8 cellular contexts compared by ENCODE assay signal in genomic region chr1:25608488-25609178, GRCh38. TPM values are rescaled to one million over a fixed set of nuclear protein-coding genes. Genes with fewer than 3 reads are reported as not detected.
DNase-seq lines count a peak whose midpoint lies in the region; ATAC-seq, FAIRE-seq and TF ChIP-seq lines count a peak whose summit lies in the region.

No MANE protein-coding gene starts in this region.

- H3K9me3 ChIP-seq in HepG2 (ENCODE audit: low read length), result no peaks in the 10 kb centered on the region

- H3K79me2 ChIP-seq in HepG2 (ENCODE audit: insufficient read depth, low read length), result no peaks in the 10 kb centered on the region

- DNase-seq in ELR (ENCODE audit: low read depth) (peak; percentile 77), NCI-H526 treated with DMSO at 0.1 percent for 48 hours (lab: John Stamatoyannopoulos, UW) (peak; percentile 54), choroid plexus epithelial cell (ENCODE audit: low read depth) (peak; percentile 75), HepG2 (ENCODE audit: low spot score) (peak; percentile 62)
- peak; percentile 95 for DNase-seq in activated CD4-positive, alpha-beta T cell treated with anti-CD3 and anti-CD28 coated beads, Interleukin-2, amount 10 ng/mL, durations not matched to agents 24 days and 14 days
- DNase-seq in stimulated activated CD4-positive, alpha-beta T cell treated with anti-CD3 and anti-CD28 coated beads, Interleukin-4, amount 100 ng/mL, for 48 hours (ENCODE audit: low read depth in 2 of 2), result peak; percentile 86 to 89

- H3K36me3 ChIP-seq in HepG2 (replicated peaks in 1 of 2; ENCODE audit: control insufficient read depth in 1 of 2, insufficient read depth in 2 of 2, low read length in 2 of 2), result no peaks in the 10 kb centered on the region

- H3K4me2 ChIP-seq in HepG2 (ENCODE audit: low read depth, low read length), result peak overlapping the region; percentile 68

- POLR2A ChIA-PET in HepG2 (lab: Yijun Ruan, JAX), result interaction anchor here (1.3 kb wide), 1 partner anchor 191 kb away, joined by 3 read pairs; the partner anchor contains the start of gene SELENON

- intact Hi-C loops in activated CD4-positive, alpha-beta T cell treated with anti-CD3 and anti-CD28 coated beads, Interleukin-2, amount 10 ng/mL, durations not matched to agents 24 days and 14 days (cut with micrococcal nuclease), result loop anchor here (2.0 kb wide), 1 partner anchor 188 kb away; no protein-coding TSS in a partner anchor
- intact Hi-C loops in HepG2 (cut with micrococcal nuclease; ENCODE audit: unreplicated experiment), result no loop called here

- H3K4me1 Mint-ChIP-seq in activated CD4-positive, alpha-beta T cell treated with anti-CD3 and anti-CD28 coated beads, Interleukin-2, amount 10 ng/mL, durations not matched to agents 24 days and 14 days, result peaks cover 7% of the 10 kb centered on the region

- H3K27me3 ChIP-seq in HepG2 (ENCODE audit: control insufficient read depth in 1 of 2, insufficient read depth in 2 of 2, low read length in 2 of 2), result peaks cover 0 to 12% of the 10 kb centered on the region in 2 experiments; a peak in 2 of 5 replicates

- no peak overlapping the region for H3K4me3 Mint-ChIP-seq in activated CD4-positive, alpha-beta T cell treated with anti-CD3 and anti-CD28 coated beads, Interleukin-2, amount 10 ng/mL, durations not matched to agents 24 days and 14 days

- FAIRE-seq in HepG2 (lab: Jason Lieb, UNC), result peak; percentile 58

- BruUV-seq in HepG2 (replicated peaks; lab: Mats Ljungman, UMichigan), result no TSS peak

- no peak for TF ChIP-seq RAD21 in HepG2 (CRISPR knock-in tag; IDR thresholded peaks at IDR 0.05)

- in situ Hi-C loops in HepG2 (cut with HindIII; ENCODE audit: extremely low pct_ligation_motif_present, low pct_unique_long_range_greater_than_20kb), result loop anchor here (25.0 kb wide), 1 partner anchor 204 kb away; the partner anchor contains the start of genes MTFR1L and SELENON

- ATAC-seq in HG02981 (IDR thresholded peaks at IDR 0.05; ENCODE audit: unreplicated experiment), result peak; percentile 67
- peak; percentile 89 for ATAC-seq in HepG2
- ATAC-seq in GM19395 (IDR thresholded peaks at IDR 0.05; ENCODE audit: unreplicated experiment), result no peak

- no peaks in the 10 kb centered on the region for H3K9me3 Mint-ChIP-seq in activated CD4-positive, alpha-beta T cell treated with anti-CD3 and anti-CD28 coated beads, Interleukin-2, amount 10 ng/mL, durations not matched to agents 24 days and 14 days

- TF ChIP-seq EP300 in HepG2 (IDR thresholded peaks at IDR 0.05; ENCODE audit: low read depth in 2 of 2, low read length in 2 of 2), result no peak
- TF ChIP-seq EP300 in HepG2 (CRISPR knock-in tag; IDR thresholded peaks at IDR 0.05; ENCODE audit: borderline replicate concordance), result no peak

- WGBS in HepG2 (ENCODE audit: low lambda C conversion rate), result 13% methylated on average over 15 of the region's 15 CpGs

- no peaks in the 10 kb centered on the region for H4K20me1 ChIP-seq in HepG2 (ENCODE audit: insufficient read depth, low read length)

- H3K27me3 Mint-ChIP-seq in activated CD4-positive, alpha-beta T cell treated with anti-CD3 and anti-CD28 coated beads, Interleukin-2, amount 10 ng/mL, durations not matched to agents 24 days and 14 days, result peaks cover 71% of the 10 kb centered on the region

- H3K27ac ChIP-seq in HepG2 (ENCODE audit: extremely low read length, insufficient read depth, low read length), result no peak overlapping the region

- H3K27ac Mint-ChIP-seq in activated CD4-positive, alpha-beta T cell treated with anti-CD3 and anti-CD28 coated beads, Interleukin-2, amount 10 ng/mL, durations not matched to agents 24 days and 14 days, result peak overlapping the region; percentile 59

- TF ChIP-seq POLR2A in HepG2 (IDR thresholded peaks at IDR 0.05; ENCODE audit: insufficient read depth in 1 of 2, low read depth in 2 of 2, low read length in 2 of 2), result no peak

- CTCF ChIA-PET in HepG2 (lab: Yijun Ruan, JAX; ENCODE audit: low intra/inter-chr PET ratio, low total read pairs), result interaction anchor here (1.8 to 2.2 kb wide), 2 partner anchors 188 to 203 kb away, joined by 9 to 11 read pairs; no protein-coding TSS in a partner anchor

- TF ChIP-seq CTCF in choroid plexus epithelial cell (conservative IDR thresholded peaks at IDR 0.05; ENCODE audit: low read depth, low read length) (peak; percentile 71), HepG2 (CRISPR knock-in tag; IDR thresholded peaks at IDR 0.05) (peak; percentile 83)

- H3K9ac ChIP-seq in HepG2 (ENCODE audit: insufficient read depth, low read depth, low read length), result no peak overlapping the region

- no peaks in the 10 kb centered on the region for H3K36me3 Mint-ChIP-seq in activated CD4-positive, alpha-beta T cell treated with anti-CD3 and anti-CD28 coated beads, Interleukin-2, amount 10 ng/mL, durations not matched to agents 24 days and 14 days (ENCODE audit: low read depth)

- H3K4me3 ChIP-seq in choroid plexus epithelial cell (ENCODE audit: low read depth, low read length), result peak overlapping the region; percentile 29
- H3K4me3 ChIP-seq in HepG2 (replicated peaks in 1 of 3; ENCODE audit: insufficient read depth in 1 of 3, low read depth in 2 of 3, low read length in 3 of 3), result peak overlapping the region in 1 of 3 experiments; percentile 23; a peak in 1 of 6 replicates

- peaks cover 12% of the 10 kb centered on the region; the same call in 1 of the 2 replicates for H3K4me1 ChIP-seq in HepG2 (ENCODE audit: insufficient read depth, low read length)

- H2AFZ ChIP-seq in HepG2 (ENCODE audit: low read length), result no peak overlapping the region

TF ChIP-seq in HepG2, 621 proteins besides CTCF, POLR2A, EP300 and RAD21 (continues in another document):
- TF ChIP-seq NFYC (CRISPR knock-in tag; IDR thresholded peaks at IDR 0.05) (peak; percentile 68), ZNF703 (CRISPR knock-in tag; IDR thresholded peaks at IDR 0.05; ENCODE audit: borderline replicate concordance) (no peak), USF2 (IDR thresholded peaks at IDR 0.05; ENCODE audit: low read depth, low read length) (peak; percentile 73), USF2 (CRISPR knock-in tag; IDR thresholded peaks at IDR 0.05; ENCODE audit: borderline replicate concordance) (peak; percentile 68; the same call in 1 of the 2 replicates), ZNF543 (CRISPR knock-in tag; IDR thresholded peaks at IDR 0.05) (no peak), TCF12 (IDR thresholded peaks at IDR 0.05) (no peak), TCF12 (CRISPR knock-in tag; IDR thresholded peaks at IDR 0.05) (no peak), MEIS2 (CRISPR knock-in tag; IDR thresholded peaks at IDR 0.05) (no peak), STAG1 (CRISPR knock-in tag; IDR thresholded peaks at IDR 0.05) (peak; percentile 82), FOXK2 (IDR thresholded peaks at IDR 0.05) (no peak), MED1 (CRISPR knock-in tag; IDR thresholded peaks at IDR 0.05) (no peak), KLF12 (CRISPR knock-in tag; IDR thresholded peaks at IDR 0.05; ENCODE audit: borderline replicate concordance) (no peak), SCMH1 (CRISPR knock-in tag; IDR thresholded peaks at IDR 0.05; ENCODE audit: borderline replicate concordance) (no peak), NONO (IDR thresholded peaks at IDR 0.05) (no peak), NONO (CRISPR knock-in tag; conservative IDR thresholded peaks at IDR 0.05) (no peak), SP5 (CRISPR knock-in tag; IDR thresholded peaks at IDR 0.05; ENCODE audit: borderline replicate concordance, low read depth) (no peak), TAF15 (IDR thresholded peaks at IDR 0.05; ENCODE audit: low read depth, low read length, poor library complexity, severe bottlenecking) (no peak)

RNA-seq across cellular contexts. Expression of gene MAN1C1, which starts 8.0 kb away (rescaled TPM):
- 2.2 and 2.9 TPM in 2 replicates for total RNA-seq in activated CD4-positive, alpha-beta T cell treated with anti-CD3 and anti-CD28 coated beads, Interleukin-2, amount 10 ng/mL, durations not matched to agents 24 days and 14 days
- 0.15 and 0.49 TPM in 2 replicates for total RNA-seq in HepG2 (2016; rRNA removed; fragmentation: Illumina TruSeq; extraction: Trizol)
- 0.26 and 0.30 TPM in 2 replicates for total RNA-seq in HepG2 (2016; cell fraction: cytosol; rRNA removed; fragmentation: Illumina TruSeq; extraction: Trizol; ENCODE audit: low read depth)
- 0.32 and 0.39 TPM in 2 replicates for total RNA-seq in HepG2 (2016; cell fraction: insoluble cytoplasmic fraction; rRNA removed; fragmentation: Illumina TruSeq; extraction: Trizol)
- total RNA-seq in HepG2 (2016; cell fraction: membrane; rRNA removed; fragmentation: Illumina TruSeq; extraction: Trizol), result 0.31 and 0.69 TPM in 2 replicates
- 0.25 and 0.50 TPM in 2 replicates for total RNA-seq in HepG2 (2016; cell fraction: nucleus; rRNA removed; fragmentation: Illumina TruSeq; extraction: Trizol)
- 0.18 and 0.39 TPM in 2 replicates for polyA plus RNA-seq in HepG2 (2011; rRNA removed)
- 0.30 and 0.31 TPM in 2 replicates for polyA plus RNA-seq in HepG2 (2011; cell fraction: cytosol; rRNA removed)
- polyA plus RNA-seq in HepG2 (2011; cell fraction: nucleus; rRNA removed), result 0.23 and 0.45 TPM in 2 replicates
- 0.08 and 0.34 TPM in 2 replicates for polyA plus RNA-seq in HepG2 (2012)
- 0.11 and 0.33 TPM in 2 replicates for polyA plus RNA-seq in HepG2 (2016; cell fraction: cytosol; fragmentation: Illumina TruSeq; extraction: Trizol; ENCODE audit: low read depth)
- 0.90 and 1.0 TPM in 2 replicates for polyA plus RNA-seq in HepG2 (2016; cell fraction: insoluble cytoplasmic fraction; fragmentation: Illumina TruSeq; extraction: Trizol; ENCODE audit: low read depth)
- polyA plus RNA-seq in HepG2 (2016; cell fraction: membrane; fragmentation: Illumina TruSeq; extraction: Trizol; ENCODE audit: low read depth), result 0.25 and 0.31 TPM in 2 replicates
- polyA plus RNA-seq in HepG2 (2016; cell fraction: nucleus; fragmentation: Illumina TruSeq; extraction: Trizol; ENCODE audit: insufficient read depth, low read depth), result 0.79 TPM in 1 of 2 replicates, not detected in the other
- polyA minus RNA-seq in HepG2 (2011; rRNA and poly(A)+ RNA removed; ENCODE audit: low replicate concordance), result 0.16 and 0.40 TPM in 2 replicates
- not detected in 2 replicates for polyA minus RNA-seq in HepG2 (2011; cell fraction: cytosol; rRNA and poly(A)+ RNA removed)
- 0.26 TPM in 1 of 2 replicates, not detected in the other for polyA minus RNA-seq in HepG2 (2011; cell fraction: nucleus; rRNA and poly(A)+ RNA removed)
